In genomic region chr13:46577656-46578589, GRCh38 we compare ENCODE assay signal across 8 cellular contexts. TPM values are rescaled to one million over a fixed set of nuclear protein-coding genes. Genes with fewer than 3 reads are reported as not detected.
DNase-seq lines count a peak whose midpoint lies in the region; ATAC-seq and TF ChIP-seq lines count a peak whose summit lies in the region.

No MANE protein-coding gene starts in this region.

- H3K36me3 Mint-ChIP-seq in activated T-helper 1 cell treated with anti-CD3 and anti-CD28 coated beads, Interleukin-12 subunit alpha, Interleukin-12 subunit beta, Interleukin-2, Interleukin-4 antibody, amounts not matched to agents 30 ng/mL and 10 ng/mL and 1 ng/mL, durations not matched to agents 14 hours and 24 hours and 36 hours (ENCODE audit: low read depth), result peaks cover 6% of the 10 kb centered on the region
- peaks cover 17% of the 10 kb centered on the region for H3K36me3 Mint-ChIP-seq in stimulated activated memory B cell treated with anti-CD40 and anti-IgM and Interleukin-4, amounts not matched to agents 10 μg/mL and 1 μg/mL and 100 μg/mL, for 72 hours
- H3K36me3 Mint-ChIP-seq in endothelial cell (ENCODE audit: low read depth, unreplicated experiment), result no peaks in the 10 kb centered on the region

- H3K4me3 Mint-ChIP-seq in activated T-helper 1 cell treated with anti-CD3 and anti-CD28 coated beads, Interleukin-12 subunit alpha, Interleukin-12 subunit beta, Interleukin-2, Interleukin-4 antibody, amounts not matched to agents 30 ng/mL and 10 ng/mL and 1 ng/mL, durations not matched to agents 14 hours and 24 hours and 36 hours, result peak overlapping the region; percentile 6
- peak overlapping the region; percentile 47 for H3K4me3 Mint-ChIP-seq in stimulated activated memory B cell treated with anti-CD40 and anti-IgM and Interleukin-4, amounts not matched to agents 10 μg/mL and 1 μg/mL and 100 μg/mL, for 72 hours
- no peak overlapping the region for H3K4me3 Mint-ChIP-seq in endothelial cell (ENCODE audit: unreplicated experiment)

- peaks cover 55% of the 10 kb centered on the region for H3K4me1 Mint-ChIP-seq in activated T-helper 1 cell treated with anti-CD3 and anti-CD28 coated beads, Interleukin-12 subunit alpha, Interleukin-12 subunit beta, Interleukin-2, Interleukin-4 antibody, amounts not matched to agents 30 ng/mL and 10 ng/mL and 1 ng/mL, durations not matched to agents 14 hours and 24 hours and 36 hours (ENCODE audit: low read depth)
- peaks cover 80% of the 10 kb centered on the region for H3K4me1 Mint-ChIP-seq in stimulated activated memory B cell treated with anti-CD40 and anti-IgM and Interleukin-4, amounts not matched to agents 10 μg/mL and 1 μg/mL and 100 μg/mL, for 72 hours
- H3K4me1 Mint-ChIP-seq in endothelial cell (ENCODE audit: unreplicated experiment), result peaks cover 23% of the 10 kb centered on the region

- ATAC-seq in HG02884 (IDR thresholded peaks at IDR 0.05; ENCODE audit: unreplicated experiment), result peak; percentile 3
- peak; percentile 57 for ATAC-seq in stimulated activated memory B cell treated with anti-CD40 and anti-IgM and Interleukin-4, amounts not matched to agents 10 μg/mL and 1 μg/mL and 100 μg/mL, for 72 hours
- ATAC-seq in GM18861 (IDR thresholded peaks at IDR 0.05; ENCODE audit: unreplicated experiment), result no peak

- peak overlapping the region; percentile 68 for H3K27ac Mint-ChIP-seq in activated T-helper 1 cell treated with anti-CD3 and anti-CD28 coated beads, Interleukin-12 subunit alpha, Interleukin-12 subunit beta, Interleukin-2, Interleukin-4 antibody, amounts not matched to agents 30 ng/mL and 10 ng/mL and 1 ng/mL, durations not matched to agents 14 hours and 24 hours and 36 hours
- H3K27ac Mint-ChIP-seq in stimulated activated memory B cell treated with anti-CD40 and anti-IgM and Interleukin-4, amounts not matched to agents 10 μg/mL and 1 μg/mL and 100 μg/mL, for 72 hours, result peak overlapping the region; percentile 80
- no peak overlapping the region for H3K27ac Mint-ChIP-seq in endothelial cell (ENCODE audit: unreplicated experiment)

- DNase-seq in NCI-H146 (lab: John Stamatoyannopoulos, UW) (peak; percentile 29), NCI-H146 treated with DMSO at 0.1 percent for 48 hours (lab: John Stamatoyannopoulos, UW; ENCODE audit: unreplicated experiment) (no peak), endothelial cell (ENCODE audit: low spot score) (no peak), NCI-H1436 treated with DMSO at 0.1 percent for 48 hours (lab: John Stamatoyannopoulos, UW) (no peak)
- no peak for DNase-seq in activated T-helper 1 cell treated with anti-CD3 and anti-CD28 coated beads, Interleukin-12 subunit alpha, Interleukin-12 subunit beta, Interleukin-2, Interleukin-4 antibody, amounts not matched to agents 30 ng/mL and 10 ng/mL and 1 ng/mL, durations not matched to agents 14 hours and 24 hours and 36 hours (ENCODE audit: low spot score)

- intact Hi-C loops in activated T-helper 1 cell treated with anti-CD3 and anti-CD28 coated beads, Interleukin-12 subunit alpha, Interleukin-12 subunit beta, Interleukin-2, Interleukin-4 antibody, amounts not matched to agents 30 ng/mL and 10 ng/mL and 1 ng/mL, durations not matched to agents 14 hours and 24 hours and 36 hours (cut with micrococcal nuclease), result loop anchor here (1.0 kb wide), 2 partner anchors 15 to 24 kb away; no protein-coding TSS in a partner anchor

- no peak for TF ChIP-seq CTCF in endothelial cell (IDR thresholded peaks at IDR 0.05; ENCODE audit: unreplicated experiment)

- H3K9me3 Mint-ChIP-seq in activated T-helper 1 cell treated with anti-CD3 and anti-CD28 coated beads, Interleukin-12 subunit alpha, Interleukin-12 subunit beta, Interleukin-2, Interleukin-4 antibody, amounts not matched to agents 30 ng/mL and 10 ng/mL and 1 ng/mL, durations not matched to agents 14 hours and 24 hours and 36 hours, result no peaks in the 10 kb centered on the region
- H3K9me3 Mint-ChIP-seq in stimulated activated memory B cell treated with anti-CD40 and anti-IgM and Interleukin-4, amounts not matched to agents 10 μg/mL and 1 μg/mL and 100 μg/mL, for 72 hours, result no peaks in the 10 kb centered on the region
- no peaks in the 10 kb centered on the region for H3K9me3 Mint-ChIP-seq in endothelial cell (ENCODE audit: unreplicated experiment)

- peaks cover 2% of the 10 kb centered on the region for H3K27me3 Mint-ChIP-seq in activated T-helper 1 cell treated with anti-CD3 and anti-CD28 coated beads, Interleukin-12 subunit alpha, Interleukin-12 subunit beta, Interleukin-2, Interleukin-4 antibody, amounts not matched to agents 30 ng/mL and 10 ng/mL and 1 ng/mL, durations not matched to agents 14 hours and 24 hours and 36 hours (ENCODE audit: insufficient read depth)
- H3K27me3 Mint-ChIP-seq in stimulated activated memory B cell treated with anti-CD40 and anti-IgM and Interleukin-4, amounts not matched to agents 10 μg/mL and 1 μg/mL and 100 μg/mL, for 72 hours, result no peaks in the 10 kb centered on the region
- H3K27me3 Mint-ChIP-seq in endothelial cell (ENCODE audit: unreplicated experiment), result peaks cover 2% of the 10 kb centered on the region

RNA-seq across cellular contexts. Expression of gene LRCH1, which starts 25.0 kb away (rescaled TPM):
- 20.3 and 21.8 TPM in 2 replicates for total RNA-seq in activated T-helper 1 cell treated with anti-CD3 and anti-CD28 coated beads, Interleukin-12 subunit alpha, Interleukin-12 subunit beta, Interleukin-2, Interleukin-4 antibody, amounts not matched to agents 30 ng/mL and 10 ng/mL and 1 ng/mL, durations not matched to agents 14 hours and 24 hours and 36 hours
- 45.6 TPM for total RNA-seq in endothelial cell (ENCODE audit: unreplicated experiment)
